In the genomic region with DNA sequence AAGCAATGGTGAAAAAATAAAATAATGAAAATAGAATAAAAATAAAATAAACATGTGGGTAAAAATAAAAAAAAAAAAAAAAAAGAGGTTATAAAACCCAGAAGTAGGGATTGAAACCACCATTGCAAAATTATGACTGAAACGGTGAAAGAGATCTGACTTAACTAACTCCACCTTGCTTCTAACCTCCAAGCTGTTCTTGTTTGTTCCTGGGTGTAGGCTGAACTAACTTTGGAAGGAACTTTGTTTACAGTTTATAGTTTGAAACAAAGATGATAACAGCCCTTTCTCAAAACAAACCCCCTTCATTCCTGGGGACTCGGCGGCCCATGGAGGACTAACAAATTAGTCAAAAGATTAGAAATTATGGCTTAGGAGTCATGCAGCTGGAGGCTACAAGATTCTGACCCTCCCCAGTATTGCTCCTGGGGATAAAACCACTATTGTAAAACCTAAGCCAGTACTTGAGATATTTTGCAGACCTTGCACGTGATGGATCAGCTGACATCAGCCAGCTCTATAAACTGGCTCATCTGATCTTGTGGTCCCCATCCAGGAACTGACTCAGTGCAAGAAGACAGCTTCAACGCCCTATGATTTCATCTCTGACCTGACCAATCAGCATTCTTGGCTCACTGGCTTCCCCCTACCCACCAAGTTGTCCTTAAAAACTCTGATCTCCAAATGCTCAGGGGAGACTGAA, we compare ENCODE assay signal across 11 cellular contexts. TPM values are rescaled to one million over a fixed set of nuclear protein-coding genes. Genes with fewer than 3 reads are reported as not detected.
DNase-seq lines count a peak whose midpoint lies in the region; ATAC-seq and TF ChIP-seq lines count a peak whose summit lies in the region.
"Had no signal": no experiment of that assay in that cellular context is flagged by ENCODE, and none has a peak within 500 bp of the region (broad histone marks: within the 10 kb centered on the region; RNA-seq: fewer than 3 reads in every experiment).

No MANE protein-coding gene starts in this region.

- CTCF ChIA-PET in mammary epithelial cell (lab: Charles Lee; ENCODE audit: low non-redundant PET), result interaction anchor here (0.6 kb wide), 1 partner anchor 131 kb away, joined by 6 read pairs; a partner anchor contains a TSS

- no peak overlapping the region for H3K9ac ChIP-seq in mammary epithelial cell (ENCODE audit: insufficient read depth, low read length)

- dilution Hi-C loops in mammary epithelial cell (cut with HindIII; ENCODE audit: low sequenced_read_pairs), result loop anchor here (5.0 kb wide), 1 partner anchor 52 kb away; no protein-coding TSS in a partner anchor

- TF ChIP-seq CTCF in mammary epithelial cell (conservative IDR thresholded peaks at IDR 0.05 in 1 of 2, IDR thresholded peaks at IDR 0.05 in 1 of 2; ENCODE audit: extremely low read depth in 1 of 2, insufficient read depth in 1 of 2, low read depth in 1 of 2, low read length in 2 of 2) (no peak), breast epithelium (IDR thresholded peaks at IDR 0.05) (no peak), fibroblast of pulmonary artery (IDR thresholded peaks at IDR 0.05; ENCODE audit: low read length, missing control alignments) (no peak), type B pancreatic cell (conservative IDR thresholded peaks at IDR 0.05) (no peak)

- no peak overlapping the region for H3K4me2 ChIP-seq in mammary epithelial cell (ENCODE audit: insufficient read depth, low read depth, low read length)

- H3K27ac Mint-ChIP-seq in stimulated activated effector memory CD8-positive, alpha-beta T cell treated with anti-CD3 and anti-CD28 coated beads, Interleukin-12 subunit alpha, Interleukin-12 subunit beta, amount 100 ng/mL, for 72 hours, result peak overlapping the region; percentile 26
- no peak overlapping the region for H3K27ac Mint-ChIP-seq in type B pancreatic cell
- H3K27ac Mint-ChIP-seq: activated T-helper 1 cell treated with anti-CD3 and anti-CD28 coated beads, Interleukin-12 subunit alpha, Interleukin-12 subunit beta, Interleukin-2, Interleukin-4 antibody, amounts not matched to agents 30 ng/mL and 10 ng/mL and 1 ng/mL, durations not matched to agents 14 hours and 24 hours and 36 hours had no signal

- WGBS in mammary epithelial cell (ENCODE audit: low coverage, missing lambda C conversion rate), result 76% methylated on average over 5 of the region's 5 CpGs

- H3K27ac ChIP-seq in mammary epithelial cell (ENCODE audit: insufficient read depth, low read depth, low read length), result no peak overlapping the region
- no peak overlapping the region for H3K27ac ChIP-seq in breast epithelium

- no peaks in the 10 kb centered on the region for H3K27me3 ChIP-seq in mammary epithelial cell (ENCODE audit: insufficient read depth, low read length)
- no peaks in the 10 kb centered on the region for H3K27me3 ChIP-seq in breast epithelium

- H3K4me1 ChIP-seq in mammary epithelial cell (ENCODE audit: insufficient read depth, low read length) (peaks cover 13% of the 10 kb centered on the region), breast epithelium (no peaks in the 10 kb centered on the region)

- H3K27me3 Mint-ChIP-seq in type B pancreatic cell, result no peaks in the 10 kb centered on the region

- no peak overlapping the region for H3K4me3 Mint-ChIP-seq in stimulated activated effector memory CD8-positive, alpha-beta T cell treated with anti-CD3 and anti-CD28 coated beads, Interleukin-12 subunit alpha, Interleukin-12 subunit beta, amount 100 ng/mL, for 72 hours
- no peak overlapping the region for H3K4me3 Mint-ChIP-seq in type B pancreatic cell
- H3K4me3 Mint-ChIP-seq: activated T-helper 1 cell treated with anti-CD3 and anti-CD28 coated beads, Interleukin-12 subunit alpha, Interleukin-12 subunit beta, Interleukin-2, Interleukin-4 antibody, amounts not matched to agents 30 ng/mL and 10 ng/mL and 1 ng/mL, durations not matched to agents 14 hours and 24 hours and 36 hours had no signal

- BruUV-seq in mammary epithelial cell (replicated peaks; lab: Mats Ljungman, UMichigan), result no TSS peak

- H3K4me3 ChIP-seq in mammary epithelial cell (replicated peaks in 1 of 3; ENCODE audit: insufficient read depth in 1 of 3, low read depth in 2 of 3, low read length in 3 of 3) (no peak overlapping the region), breast epithelium (no peak overlapping the region), fibroblast of pulmonary artery (replicated peaks; ENCODE audit: low read depth, low read length) (no peak overlapping the region)

- no peaks in the 10 kb centered on the region for H3K79me2 ChIP-seq in mammary epithelial cell (ENCODE audit: insufficient read depth, low read length)

- no peaks in the 10 kb centered on the region for H3K9me3 Mint-ChIP-seq in stimulated activated effector memory CD8-positive, alpha-beta T cell treated with anti-CD3 and anti-CD28 coated beads, Interleukin-12 subunit alpha, Interleukin-12 subunit beta, amount 100 ng/mL, for 72 hours
- peaks cover 11% of the 10 kb centered on the region for H3K9me3 Mint-ChIP-seq in type B pancreatic cell

- intact Hi-C loops in mammary epithelial cell (cut with micrococcal nuclease) (no loop called here), breast epithelium (cut with DNase I; ENCODE audit: low total_unique reads) (no loop called here)

- no peak for TF ChIP-seq POLR2A in breast epithelium (IDR thresholded peaks at IDR 0.05)

- no peaks in the 10 kb centered on the region for H3K9me3 ChIP-seq in mammary epithelial cell (replicated peaks; ENCODE audit: insufficient read depth, low read length)
- no peaks in the 10 kb centered on the region for H3K9me3 ChIP-seq in breast epithelium

- in situ Hi-C loops in mammary epithelial cell (cut with MboI; ENCODE audit: low sequenced_read_pairs in 2 of 2), result no loop called here

- H3K36me3 ChIP-seq in mammary epithelial cell (ENCODE audit: insufficient read depth, low read length) (no peaks in the 10 kb centered on the region), breast epithelium (peaks cover 6% of the 10 kb centered on the region)

- no peak overlapping the region for H2AFZ ChIP-seq in mammary epithelial cell (ENCODE audit: low read depth, low read length)

- peaks cover 20% of the 10 kb centered on the region for H3K36me3 Mint-ChIP-seq in stimulated activated effector memory CD8-positive, alpha-beta T cell treated with anti-CD3 and anti-CD28 coated beads, Interleukin-12 subunit alpha, Interleukin-12 subunit beta, amount 100 ng/mL, for 72 hours
- H3K36me3 Mint-ChIP-seq in type B pancreatic cell, result peaks cover 10% of the 10 kb centered on the region

- H3K4me1 Mint-ChIP-seq in stimulated activated effector memory CD8-positive, alpha-beta T cell treated with anti-CD3 and anti-CD28 coated beads, Interleukin-12 subunit alpha, Interleukin-12 subunit beta, amount 100 ng/mL, for 72 hours, result peaks cover 23% of the 10 kb centered on the region
- no peaks in the 10 kb centered on the region for H3K4me1 Mint-ChIP-seq in type B pancreatic cell (ENCODE audit: unreplicated experiment)

- peak; percentile 40 for DNase-seq in mammary epithelial cell
- DNase-seq in breast epithelium (ENCODE audit: low spot score in 2 of 2), result no peak
- DNase-seq in UCSD-AML1 (lab: John Stamatoyannopoulos, UW; ENCODE audit: unreplicated experiment), result peak; percentile 8
- peak; percentile 62 for DNase-seq in fibroblast of pulmonary artery (ENCODE audit: low read depth)
- peak in 1 of 2 donors; percentile 55 for DNase-seq in stimulated activated effector memory CD8-positive, alpha-beta T cell treated with anti-CD3 and anti-CD28 coated beads, Interleukin-12 subunit alpha, Interleukin-12 subunit beta, amount 100 ng/mL, for 72 hours (ENCODE audit: low spot score in 2 of 2)
- DNase-seq in D341Med (ENCODE audit: low spot score), result no peak
- no peak for DNase-seq in type B pancreatic cell (ENCODE audit: extremely low spot score, unreplicated experiment)
- DNase-seq: COR-L47, SHP77 treated with DMSO at 0.1 percent for 48 hours had no signal

- ATAC-seq in stimulated activated effector memory CD8-positive, alpha-beta T cell treated with anti-CD3 and anti-CD28 coated beads, Interleukin-12 subunit alpha, Interleukin-12 subunit beta, amount 100 ng/mL, for 72 hours, result peak; percentile 76
- no peak for ATAC-seq in GM18498 (IDR thresholded peaks at IDR 0.05; ENCODE audit: unreplicated experiment)

- no peaks in the 10 kb centered on the region for H4K20me1 ChIP-seq in mammary epithelial cell (ENCODE audit: insufficient read depth, low read length)

RNA-seq across cellular contexts. Expression of a gene that starts 30.4 kb away (rescaled TPM):
- total RNA-seq in mammary epithelial cell (10 to 100 TPM in 1 of 2 donors, 1 to 10 TPM in 1; 6.8 to 12.2 TPM), breast epithelium (10 to 100 TPM; 13.4 to 21.0 (median 18.4) TPM), type B pancreatic cell (ENCODE audit: low replicate concordance) (5.3 and 12.1 TPM in 2 replicates)
- 5.7 TPM for polyA plus RNA-seq in mammary epithelial cell
- 11.7 TPM for polyA minus RNA-seq in mammary epithelial cell

RNA-seq across cellular contexts. Expression of a gene that starts 47.0 kb away (rescaled TPM):
- 100 to 1,000 TPM; 296 to 380 TPM for total RNA-seq in mammary epithelial cell
- polyA plus RNA-seq in mammary epithelial cell, result 122 TPM
- 433 TPM for polyA minus RNA-seq in mammary epithelial cell
- total RNA-seq in breast epithelium, result 100 to 1,000 TPM in 2 of 3 donors, 10 to 100 TPM in 1; 96.0 to 186 (median 174) TPM
- total RNA-seq in type B pancreatic cell (ENCODE audit: low replicate concordance), result 38.3 and 93.5 TPM in 2 replicates

Comparison
In these comparisons a context has a peak if more than half of its experiments do, and no peak if none do; other contexts are left out.
1. DNase-seq: peak in mammary epithelial cell (single experiment), UCSD-AML1 (single experiment) and fibroblast of pulmonary artery (single experiment); none in breast epithelium (0 of 2), D341Med (single experiment) and type B pancreatic cell (single experiment).